In the genomic region with DNA sequence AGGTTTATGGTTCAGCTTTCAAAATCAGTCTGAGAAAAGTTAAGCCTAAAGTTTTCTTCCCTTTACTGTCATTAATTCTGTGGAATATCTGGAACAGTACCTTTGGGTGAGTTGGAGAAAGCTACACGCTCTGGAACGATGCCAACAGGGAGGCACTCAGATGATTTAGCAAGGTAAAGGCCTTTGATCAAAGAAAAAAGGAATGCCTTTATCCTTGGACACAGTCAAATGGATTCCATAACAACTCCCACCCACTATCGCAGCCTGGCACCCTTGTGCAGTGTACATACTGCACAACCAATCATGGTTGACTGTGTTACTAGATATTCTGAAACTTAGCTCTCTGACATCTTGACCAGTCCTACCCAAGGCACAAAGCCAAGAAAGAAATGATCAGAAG, we compare ENCODE assay signal across 22 cellular contexts.
"Had no signal": no experiment of that assay in that cellular context is flagged by ENCODE, and none has a peak within 500 bp of the region (broad histone marks: within the 10 kb centered on the region; RNA-seq: fewer than 3 reads in every experiment).

No MANE protein-coding gene starts in this region.

- H3K4me3 ChIP-seq: esophagus muscularis mucosa, gastrocnemius medialis, heart right ventricle, left ventricle myocardium inferior, lower lobe of right lung, right atrium auricular region, testis, transverse colon had no signal

- H3K9me3 ChIP-seq: esophagus muscularis mucosa, gastrocnemius medialis, heart right ventricle, left ventricle myocardium inferior, lower lobe of right lung, neutrophil, right atrium auricular region, testis, transverse colon had no signal

- H3K27ac ChIP-seq: epithelial cell of prostate, esophagus muscularis mucosa, gastrocnemius medialis, heart right ventricle, left ventricle myocardium inferior, lower lobe of right lung, neutrophil, right atrium auricular region, testis, transverse colon had no signal

- H3K4me1 ChIP-seq: esophagus muscularis mucosa, lower lobe of right lung, right atrium auricular region, testis, transverse colon had no signal

- H3K27ac Mint-ChIP-seq: dendritic cell treated with granulocyte-macrophage colony-stimulating factor and Interleukin-4, amounts not matched to agents 40 ng/mL and 50 ng/mL, for 4 days; effector memory CD8-positive, alpha-beta T cell; memory B cell; nephron progenitor cell; stimulated activated effector memory CD8-positive, alpha-beta T cell treated with anti-CD3 and anti-CD28 coated beads, Interleukin-12 subunit alpha, Interleukin-12 subunit beta, amount 100 ng/mL, for 72 hours had no signal

- H3K27me3 Mint-ChIP-seq: dendritic cell treated with granulocyte-macrophage colony-stimulating factor and Interleukin-4, amounts not matched to agents 40 ng/mL and 50 ng/mL, for 4 days; effector memory CD8-positive, alpha-beta T cell; memory B cell; naive B cell had no signal

- H3K36me3 Mint-ChIP-seq: stimulated activated effector memory CD8-positive, alpha-beta T cell treated with anti-CD3 and anti-CD28 coated beads, Interleukin-12 subunit alpha, Interleukin-12 subunit beta, amount 100 ng/mL, for 72 hours had no signal

- H3K36me3 ChIP-seq: esophagus muscularis mucosa, gastrocnemius medialis, heart right ventricle, left ventricle myocardium inferior, lower lobe of right lung, neutrophil, right atrium auricular region, transverse colon had no signal

- H3K27me3 ChIP-seq: esophagus muscularis mucosa, gastrocnemius medialis, heart right ventricle, neutrophil, right atrium auricular region, testis, transverse colon had no signal

- DNase-seq: effector memory CD8-positive, alpha-beta T cell; gastrocnemius medialis; heart right ventricle; hypothalamus; islet precursor cell; left ventricle myocardium inferior; lower lobe of right lung; naive B cell; nephron progenitor cell; posterior cingulate gyrus; stimulated activated CD4-positive, alpha-beta T cell treated with anti-CD3 and anti-CD28 coated beads, Interleukin-4, amount 100 ng/mL, for 1 hour; stimulated activated CD8-positive, alpha-beta memory T cell treated with anti-CD3 and anti-CD28 coated beads, Interleukin-4, amount 100 ng/mL, for 48 hours; stimulated activated naive CD8-positive, alpha-beta T cell treated with anti-CD3 and anti-CD28 coated beads, Interleukin-15, Interleukin-2, amounts not matched to agents 100 U/mL and 50 U/mL, for 24 hours; testis; transverse colon had no signal

- H3K4me3 Mint-ChIP-seq: dendritic cell treated with granulocyte-macrophage colony-stimulating factor and Interleukin-4, amounts not matched to agents 40 ng/mL and 50 ng/mL, for 4 days; effector memory CD8-positive, alpha-beta T cell; memory B cell; naive B cell; nephron progenitor cell; stimulated activated effector memory CD8-positive, alpha-beta T cell treated with anti-CD3 and anti-CD28 coated beads, Interleukin-12 subunit alpha, Interleukin-12 subunit beta, amount 100 ng/mL, for 72 hours had no signal

- H3K4me1 Mint-ChIP-seq: memory B cell; naive B cell; nephron progenitor cell; stimulated activated effector memory CD8-positive, alpha-beta T cell treated with anti-CD3 and anti-CD28 coated beads, Interleukin-12 subunit alpha, Interleukin-12 subunit beta, amount 100 ng/mL, for 72 hours had no signal

- ATAC-seq: effector memory CD8-positive, alpha-beta T cell; gastrocnemius medialis; lower lobe of right lung; stimulated activated effector memory CD8-positive, alpha-beta T cell treated with anti-CD3 and anti-CD28 coated beads, Interleukin-12 subunit alpha, Interleukin-12 subunit beta, amount 100 ng/mL, for 72 hours; stimulated activated naive CD8-positive, alpha-beta T cell treated with anti-CD3 and anti-CD28 coated beads, Interleukin-15, Interleukin-2, amounts not matched to agents 100 U/mL and 50 U/mL, for 24 hours had no signal

- H3K9me3 Mint-ChIP-seq: dendritic cell treated with granulocyte-macrophage colony-stimulating factor and Interleukin-4, amounts not matched to agents 40 ng/mL and 50 ng/mL, for 4 days; effector memory CD8-positive, alpha-beta T cell; memory B cell; naive B cell; nephron progenitor cell; stimulated activated effector memory CD8-positive, alpha-beta T cell treated with anti-CD3 and anti-CD28 coated beads, Interleukin-12 subunit alpha, Interleukin-12 subunit beta, amount 100 ng/mL, for 72 hours had no signal
